8 cellular contexts compared by ENCODE assay signal in genomic region chr5:42569953-42570548, GRCh38.
"Had no signal": no experiment of that assay in that cellular context is flagged by ENCODE, and none has a peak within 500 bp of the region (broad histone marks: within the 10 kb centered on the region; RNA-seq: fewer than 3 reads in every experiment).

No MANE protein-coding gene starts in this region.

- H3K4me3 Mint-ChIP-seq: GM23338, HFFc6 had no signal

- H3K9me3 ChIP-seq: HAP-1 had no signal

- DNase-seq: H7, HFFc6 had no signal

- H3K4me1 Mint-ChIP-seq: GM23338 had no signal

- H3K4me2 ChIP-seq: GM23338 had no signal

- H3K4me3 ChIP-seq: GM23338, HAP-1, K562 had no signal

- FAIRE-seq: H1, K562 had no signal

- ATAC-seq: GM23338, HCT116, K562 had no signal

- H3K27ac Mint-ChIP-seq: GM23338, HFFc6 had no signal

- H3K4me1 ChIP-seq: HAP-1 had no signal

- H3K27ac ChIP-seq: HL-60 had no signal

- H3K9me3 Mint-ChIP-seq: HFFc6 had no signal

- H2AFZ ChIP-seq: GM23338 had no signal

- H3K36me3 ChIP-seq: HAP-1 had no signal
